ENCODE assay signal across 8 cellular contexts in the genomic region with DNA sequence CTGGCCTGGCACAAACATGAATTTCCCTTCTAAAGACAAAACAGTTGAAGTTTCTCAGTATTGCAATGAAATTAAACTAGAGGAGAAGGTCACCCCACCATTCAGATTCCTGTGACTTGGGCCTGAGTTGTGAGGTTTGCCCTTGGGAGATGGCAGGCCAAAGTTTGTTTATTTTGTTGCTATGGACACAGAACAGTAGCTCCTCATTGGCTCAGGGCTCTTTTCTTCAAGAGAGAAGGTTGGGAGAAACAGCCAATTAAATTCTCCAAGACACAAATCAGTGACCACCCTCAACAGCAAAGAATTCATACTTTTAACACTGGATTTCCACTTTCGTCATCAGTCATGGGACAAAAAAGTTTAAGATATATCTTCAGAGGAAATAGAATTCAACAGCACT. TPM values are rescaled to one million over a fixed set of nuclear protein-coding genes. Genes with fewer than 3 reads are reported as not detected.
DNase-seq lines count a peak whose midpoint lies in the region; ATAC-seq and TF ChIP-seq lines count a peak whose summit lies in the region.

TSS of gene FLACC1 (minus strand) at position 130 of the 400 bp plus-strand sequence. CDS start 5,941 bp downstream, outside the sequence.

- H3K27ac Mint-ChIP-seq in GM23338 = peak within 1 kb of the TSS; percentile 59

- no peaks in the 10 kb centered on the region for H3K79me2 ChIP-seq in GM23338 (replicated peaks; ENCODE audit: insufficient read depth)

- H3K4me1 ChIP-seq in GM23338 (ENCODE audit: insufficient read depth) = no peaks in the 10 kb centered on the region

- H3F3A ChIP-seq in GM23338 (replicated peaks; ENCODE audit: low read depth) = no peaks in the 10 kb centered on the region

- ATAC-seq in GM23338 = peak; percentile 95
- ATAC-seq in HG03039 (IDR thresholded peaks at IDR 0.05; ENCODE audit: unreplicated experiment) = no peak
- ATAC-seq in HG03439 (IDR thresholded peaks at IDR 0.05; ENCODE audit: unreplicated experiment) = no peak

- no peak within 1 kb of the TSS for H3K27ac ChIP-seq in GM23338 (ENCODE audit: low read depth)

- no peak within 1 kb of the TSS for H2AFZ ChIP-seq in GM23338

- H3K4me3 ChIP-seq in GM23338 = no peak within 1 kb of the TSS

- no peaks in the 10 kb centered on the region for H3K9me3 Mint-ChIP-seq in GM23338

- no peaks in the 10 kb centered on the region for H3K9me2 ChIP-seq in GM23338 (ENCODE audit: insufficient read depth)

- H4K20me1 ChIP-seq in GM23338 (replicated peaks; ENCODE audit: insufficient read depth) = no peaks in the 10 kb centered on the region

- peaks cover 1% of the 10 kb centered on the region; the same call in 2 of the 3 replicates for H3K36me3 Mint-ChIP-seq in GM23338 (ENCODE audit: low read depth)

- no peaks in the 10 kb centered on the region for H3K27me3 ChIP-seq in GM23338 (ENCODE audit: insufficient read depth)

- no peak for TF ChIP-seq CTCF in GM23338 (conservative IDR thresholded peaks at IDR 0.05; ENCODE audit: low read depth in 2 of 2)
- TF ChIP-seq CTCF in GM13976 (IDR thresholded peaks at IDR 0.05; ENCODE audit: borderline replicate concordance, control extremely low read depth, extremely low read depth, insufficient read depth, missing control alignments) = no peak

- in situ Hi-C loops in SK-MEL-5 (cut with HindIII; ENCODE audit: low pct_unique_long_range_greater_than_20kb, low sequenced_read_pairs) (no loop called here), GM13976 (cut with MboI; ENCODE audit: low sequenced_read_pairs, unreplicated experiment) (no loop called here)

- no peak within 1 kb of the TSS for H3K4me3 Mint-ChIP-seq in GM23338

- peak; percentile 94 for DNase-seq in GM23338 (ENCODE audit: low spot score)
- peak; percentile 96 for DNase-seq in SK-MEL-5 (ENCODE audit: low read depth, low spot score)
- peak; percentile 45 for DNase-seq in glomerular visceral epithelial cell (ENCODE audit: extremely low spot score)
- DNase-seq in pons (ENCODE audit: low spot score) = peak; percentile 18
- no peak for DNase-seq in GM13976 (ENCODE audit: low spot score)
- no peak for DNase-seq in OCI-M2 (lab: John Stamatoyannopoulos, UW; ENCODE audit: unreplicated experiment)

- H3K4me1 Mint-ChIP-seq in GM23338 = peaks cover 2% of the 10 kb centered on the region; the same call in 1 of the 3 replicates

- no peak within 1 kb of the TSS for H3K4me2 ChIP-seq in GM23338

- H3K27me3 Mint-ChIP-seq in GM23338 (ENCODE audit: insufficient read depth, low read depth, poor library complexity) = no peaks in the 10 kb centered on the region

- H3K36me3 ChIP-seq in GM23338 (ENCODE audit: insufficient read depth) = no peaks in the 10 kb centered on the region

TF ChIP-seq in GM23338, 12 proteins besides CTCF, POLR2A, EP300 and RAD21:
- TF ChIP-seq EZH2 (IDR thresholded peaks at IDR 0.05; ENCODE audit: low read depth, unreplicated experiment) (no peak), CREB1 (CRISPR knock-in tag; IDR thresholded peaks at IDR 0.05; ENCODE audit: low read depth) (no peak), ZNF114 (CRISPR knock-in tag; IDR thresholded peaks at IDR 0.05) (no peak), EZH2phosphoT487 (IDR thresholded peaks at IDR 0.05; ENCODE audit: unreplicated experiment) (no peak)

RNA-seq across cellular contexts. Expression of gene FLACC1, which starts in this region (rescaled TPM):
- total RNA-seq in GM23338 (2014; rRNA removed; shearing (Covaris generic)) = 0.10 TPM in 1 of 2 replicates, not detected in the other
- 0.27 TPM in 1 of 2 replicates, not detected in the other for polyA plus RNA-seq in GM23338 (2016; fragmentation: Nextera tagmentation; extraction: Ambion mirVana)
- 0.85 and 2.4 TPM in 2 replicates for total RNA-seq in SK-MEL-5 (2014; rRNA removed; shearing (Covaris generic))
- 0.19 and 0.91 TPM in 2 replicates for polyA plus RNA-seq in SK-MEL-5 (2015; cell fraction: cytosol; rRNA removed)
- 8.8 and 15.4 TPM in 2 replicates for polyA plus RNA-seq in SK-MEL-5 (2015; cell fraction: nucleus; rRNA removed)

Comparison
In these comparisons a context has a peak if more than half of its experiments do, and no peak if none do; other contexts are left out.
1. Peak in DNase-seq and ATAC-seq in GM23338; RNA of the gene not detected or under 1 TPM.
2. DNase-seq: peak in SK-MEL-5 (single experiment), glomerular visceral epithelial cell (single experiment) and pons (single experiment); none in GM13976 (single experiment) and OCI-M2 (single experiment).